ENCODE assay signal across 1 cellular context in the genomic region with DNA sequence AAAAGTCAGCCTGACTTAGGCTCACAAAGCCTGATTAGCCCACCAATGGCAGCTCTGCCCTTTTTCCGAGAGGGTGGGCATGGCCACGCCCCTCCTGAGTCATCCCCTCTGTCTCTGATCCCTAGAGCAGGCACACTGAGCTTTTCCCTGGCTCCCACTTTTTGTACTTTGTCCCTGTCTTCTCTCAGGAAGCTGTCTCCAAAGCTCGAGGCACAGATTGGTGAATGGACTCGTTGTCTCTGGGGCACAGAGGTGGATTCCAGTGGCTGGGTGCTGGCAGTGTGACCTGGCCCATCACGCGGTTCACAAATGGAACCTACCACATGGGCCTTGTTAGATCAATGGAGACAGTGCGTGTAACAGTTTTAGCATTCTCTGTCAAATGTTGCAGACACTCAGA.
TF ChIP-seq lines count a peak whose summit lies in the region.

No MANE protein-coding gene starts in this region.

TF ChIP-seq in HepG2, 621 proteins besides CTCF, POLR2A, EP300 and RAD21 (continued from another document and continues in another):
- TF ChIP-seq REXO4 (CRISPR knock-in tag; IDR thresholded peaks at IDR 0.05; ENCODE audit: borderline replicate concordance) (no peak), ADNP (CRISPR knock-in tag; IDR thresholded peaks at IDR 0.05) (no peak), ZNF292 (CRISPR knock-in tag; IDR thresholded peaks at IDR 0.05; ENCODE audit: borderline replicate concordance, low read depth) (peak; percentile 63; the same call in 1 of the 2 replicates), SOX13 (IDR thresholded peaks at IDR 0.05) (no peak), SOX13 (CRISPR knock-in tag; conservative IDR thresholded peaks at IDR 0.05 in 1 of 2, IDR thresholded peaks at IDR 0.05 in 1 of 2) (peak in 1 of 2 experiments; percentile 44; a peak in 1 of 4 replicates), POGZ (CRISPR knock-in tag; IDR thresholded peaks at IDR 0.05) (peak; percentile 77), GFI1 (CRISPR knock-in tag; IDR thresholded peaks at IDR 0.05; ENCODE audit: borderline replicate concordance) (no peak), SYNCRIP (IDR thresholded peaks at IDR 0.05; ENCODE audit: insufficient read depth, low read depth, low read length) (no peak), GABPB1 (CRISPR knock-in tag; IDR thresholded peaks at IDR 0.05) (peak; percentile 28; the same call in 1 of the 2 replicates), ZNF124 (CRISPR knock-in tag; IDR thresholded peaks at IDR 0.05) (0 out of 2 replicates have a peak, but pooled peaks have one; percentile 36), KDM3A (CRISPR knock-in tag; IDR thresholded peaks at IDR 0.05; ENCODE audit: low read depth) (no peak), ZNF550 (CRISPR knock-in tag; IDR thresholded peaks at IDR 0.05; ENCODE audit: borderline replicate concordance) (no peak), HDAC6 (IDR thresholded peaks at IDR 0.05; ENCODE audit: low read depth, low read length) (no peak), MBD4 (IDR thresholded peaks at IDR 0.05; ENCODE audit: borderline replicate concordance, low read length) (no peak), ZBTB7B (CRISPR knock-in tag; IDR thresholded peaks at IDR 0.05) (0 out of 2 replicates have a peak, but pooled peaks have one; percentile 21), KDM5B (CRISPR knock-in tag; IDR thresholded peaks at IDR 0.05; ENCODE audit: borderline replicate concordance) (no peak), DMTF1 (CRISPR knock-in tag; IDR thresholded peaks at IDR 0.05) (no peak), ZNF180 (CRISPR knock-in tag; IDR thresholded peaks at IDR 0.05; ENCODE audit: borderline replicate concordance, low read depth) (no peak), NCOA5 (CRISPR knock-in tag; IDR thresholded peaks at IDR 0.05) (no peak), YEATS4 (CRISPR knock-in tag; IDR thresholded peaks at IDR 0.05; ENCODE audit: borderline replicate concordance) (no peak), ELF1 (CRISPR knock-in tag; IDR thresholded peaks at IDR 0.05) (peak; percentile 39; the same call in 1 of the 2 replicates), MYC (CRISPR knock-in tag; IDR thresholded peaks at IDR 0.05; ENCODE audit: borderline replicate concordance) (peak; percentile 57; the same call in 1 of the 2 replicates), EHMT2 (IDR thresholded peaks at IDR 0.05; ENCODE audit: borderline replicate concordance, low read depth, low read length) (peak; percentile 76; the same call in 1 of the 2 replicates), MTA3 (CRISPR knock-in tag; IDR thresholded peaks at IDR 0.05) (no peak), NPAS2 (CRISPR knock-in tag; IDR thresholded peaks at IDR 0.05; ENCODE audit: borderline replicate concordance) (no peak), ZBTB14 (CRISPR knock-in tag; IDR thresholded peaks at IDR 0.05) (no peak), GZF1 (CRISPR knock-in tag; IDR thresholded peaks at IDR 0.05) (no peak), KDM2A (CRISPR knock-in tag; IDR thresholded peaks at IDR 0.05; ENCODE audit: borderline replicate concordance, low read depth) (0 out of 2 replicates have a peak, but pooled peaks have one; percentile 25), ZNF264 (CRISPR knock-in tag; IDR thresholded peaks at IDR 0.05) (no peak), TCF7L2 (IDR thresholded peaks at IDR 0.05; ENCODE audit: low read depth, low read length) (no peak), ZNF451 (CRISPR knock-in tag; IDR thresholded peaks at IDR 0.05) (no peak), SNAPC5 (CRISPR knock-in tag; IDR thresholded peaks at IDR 0.05; ENCODE audit: borderline replicate concordance) (no peak), ZNF761 (CRISPR knock-in tag; conservative IDR thresholded peaks at IDR 0.05) (no peak), HNF4G (IDR thresholded peaks at IDR 0.05; ENCODE audit: borderline replicate concordance, low read depth, low read length) (no peak), HNF4G (CRISPR knock-in tag; IDR thresholded peaks at IDR 0.05; ENCODE audit: borderline replicate concordance, low read depth) (0 out of 2 replicates have a peak, but pooled peaks have one; percentile 45), ZNF569 (CRISPR knock-in tag; IDR thresholded peaks at IDR 0.05; ENCODE audit: borderline replicate concordance) (no peak), ZNF607 (CRISPR knock-in tag; IDR thresholded peaks at IDR 0.05; ENCODE audit: borderline replicate concordance) (no peak), ZNF567 (CRISPR knock-in tag; IDR thresholded peaks at IDR 0.05; ENCODE audit: borderline replicate concordance) (no peak), IRF2 (CRISPR knock-in tag; IDR thresholded peaks at IDR 0.05) (0 out of 2 replicates have a peak, but pooled peaks have one; percentile 16), SP4 (CRISPR knock-in tag; IDR thresholded peaks at IDR 0.05) (no peak), RFXAP (CRISPR knock-in tag; IDR thresholded peaks at IDR 0.05; ENCODE audit: borderline replicate concordance) (peak; percentile 88), NCOR1 (IDR thresholded peaks at IDR 0.05; ENCODE audit: borderline replicate concordance, low read length) (no peak), ZNF709 (CRISPR knock-in tag; IDR thresholded peaks at IDR 0.05) (no peak), KDM5A (IDR thresholded peaks at IDR 0.05; ENCODE audit: borderline replicate concordance, low read length) (no peak), MED8 (CRISPR knock-in tag; IDR thresholded peaks at IDR 0.05; ENCODE audit: insufficient replicate concordance) (no peak), PPARG (CRISPR knock-in tag; conservative IDR thresholded peaks at IDR 0.05) (no peak), XRCC5 (optimal IDR thresholded peaks at IDR 0.05; ENCODE audit: low read length) (peak; percentile 74), ZNF138 (CRISPR knock-in tag; IDR thresholded peaks at IDR 0.05; ENCODE audit: low read depth) (no peak), PCBP2 (optimal IDR thresholded peaks at IDR 0.05; ENCODE audit: low read depth, low read length, poor library complexity, severe bottlenecking) (no peak), RXRA (CRISPR knock-in tag; IDR thresholded peaks at IDR 0.05) (peak; percentile 43; the same call in 1 of the 2 replicates), HOXA3 (CRISPR knock-in tag; IDR thresholded peaks at IDR 0.05) (0 out of 2 replicates have a peak, but pooled peaks have one; percentile 47)
- TF ChIP-seq, protein P1, sequence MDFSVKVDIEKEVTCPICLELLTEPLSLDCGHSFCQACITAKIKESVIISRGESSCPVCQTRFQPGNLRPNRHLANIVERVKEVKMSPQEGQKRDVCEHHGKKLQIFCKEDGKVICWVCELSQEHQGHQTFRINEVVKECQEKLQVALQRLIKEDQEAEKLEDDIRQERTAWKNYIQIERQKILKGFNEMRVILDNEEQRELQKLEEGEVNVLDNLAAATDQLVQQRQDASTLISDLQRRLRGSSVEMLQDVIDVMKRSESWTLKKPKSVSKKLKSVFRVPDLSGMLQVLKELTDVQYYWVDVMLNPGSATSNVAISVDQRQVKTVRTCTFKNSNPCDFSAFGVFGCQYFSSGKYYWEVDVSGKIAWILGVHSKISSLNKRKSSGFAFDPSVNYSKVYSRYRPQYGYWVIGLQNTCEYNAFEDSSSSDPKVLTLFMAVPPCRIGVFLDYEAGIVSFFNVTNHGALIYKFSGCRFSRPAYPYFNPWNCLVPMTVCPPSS (IDR thresholded peaks at IDR 0.05) = no peak
- TF ChIP-seq, protein P2, sequence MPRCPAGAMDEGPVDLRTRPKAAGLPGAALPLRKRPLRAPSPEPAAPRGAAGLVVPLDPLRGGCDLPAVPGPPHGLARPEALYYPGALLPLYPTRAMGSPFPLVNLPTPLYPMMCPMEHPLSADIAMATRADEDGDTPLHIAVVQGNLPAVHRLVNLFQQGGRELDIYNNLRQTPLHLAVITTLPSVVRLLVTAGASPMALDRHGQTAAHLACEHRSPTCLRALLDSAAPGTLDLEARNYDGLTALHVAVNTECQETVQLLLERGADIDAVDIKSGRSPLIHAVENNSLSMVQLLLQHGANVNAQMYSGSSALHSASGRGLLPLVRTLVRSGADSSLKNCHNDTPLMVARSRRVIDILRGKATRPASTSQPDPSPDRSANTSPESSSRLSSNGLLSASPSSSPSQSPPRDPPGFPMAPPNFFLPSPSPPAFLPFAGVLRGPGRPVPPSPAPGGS (CRISPR knock-in tag; IDR thresholded peaks at IDR 0.05) = no peak
- TF ChIP-seq, protein P3, sequence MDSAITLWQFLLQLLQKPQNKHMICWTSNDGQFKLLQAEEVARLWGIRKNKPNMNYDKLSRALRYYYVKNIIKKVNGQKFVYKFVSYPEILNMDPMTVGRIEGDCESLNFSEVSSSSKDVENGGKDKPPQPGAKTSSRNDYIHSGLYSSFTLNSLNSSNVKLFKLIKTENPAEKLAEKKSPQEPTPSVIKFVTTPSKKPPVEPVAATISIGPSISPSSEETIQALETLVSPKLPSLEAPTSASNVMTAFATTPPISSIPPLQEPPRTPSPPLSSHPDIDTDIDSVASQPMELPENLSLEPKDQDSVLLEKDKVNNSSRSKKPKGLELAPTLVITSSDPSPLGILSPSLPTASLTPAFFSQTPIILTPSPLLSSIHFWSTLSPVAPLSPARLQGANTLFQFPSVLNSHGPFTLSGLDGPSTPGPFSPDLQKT (CRISPR knock-in tag; IDR thresholded peaks at IDR 0.05; ENCODE audit: borderline replicate concordance) = no peak
- TF ChIP-seq, protein P4, sequence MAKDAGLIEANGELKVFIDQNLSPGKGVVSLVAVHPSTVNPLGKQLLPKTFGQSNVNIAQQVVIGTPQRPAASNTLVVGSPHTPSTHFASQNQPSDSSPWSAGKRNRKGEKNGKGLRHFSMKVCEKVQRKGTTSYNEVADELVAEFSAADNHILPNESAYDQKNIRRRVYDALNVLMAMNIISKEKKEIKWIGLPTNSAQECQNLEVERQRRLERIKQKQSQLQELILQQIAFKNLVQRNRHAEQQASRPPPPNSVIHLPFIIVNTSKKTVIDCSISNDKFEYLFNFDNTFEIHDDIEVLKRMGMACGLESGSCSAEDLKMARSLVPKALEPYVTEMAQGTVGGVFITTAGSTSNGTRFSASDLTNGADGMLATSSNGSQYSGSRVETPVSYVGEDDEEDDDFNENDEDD (CRISPR knock-in tag; IDR thresholded peaks at IDR 0.05; ENCODE audit: borderline replicate concordance) = peak; percentile 55; the same call in 1 of the 2 replicates
- TF ChIP-seq, protein P5, sequence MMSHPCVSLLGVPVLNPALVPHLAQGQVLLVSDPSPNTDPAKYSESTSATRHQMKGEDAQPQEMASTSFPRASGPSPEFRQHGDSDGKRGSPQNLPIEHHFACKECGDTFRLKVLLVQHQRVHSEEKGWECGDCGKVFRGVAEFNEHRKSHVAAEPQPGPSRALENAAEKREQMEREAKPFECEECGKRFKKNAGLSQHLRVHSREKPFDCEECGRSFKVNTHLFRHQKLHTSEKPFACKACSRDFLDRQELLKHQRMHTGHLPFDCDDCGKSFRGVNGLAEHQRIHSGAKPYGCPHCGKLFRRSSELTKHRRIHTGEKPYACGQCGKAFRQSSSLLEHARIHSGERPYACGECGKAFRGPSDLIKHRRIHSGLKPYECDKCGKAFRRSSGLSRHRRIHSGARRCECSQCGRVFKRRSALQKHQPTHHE (CRISPR knock-in tag; IDR thresholded peaks at IDR 0.05; ENCODE audit: borderline replicate concordance) = no peak
- TF ChIP-seq, protein P6, sequence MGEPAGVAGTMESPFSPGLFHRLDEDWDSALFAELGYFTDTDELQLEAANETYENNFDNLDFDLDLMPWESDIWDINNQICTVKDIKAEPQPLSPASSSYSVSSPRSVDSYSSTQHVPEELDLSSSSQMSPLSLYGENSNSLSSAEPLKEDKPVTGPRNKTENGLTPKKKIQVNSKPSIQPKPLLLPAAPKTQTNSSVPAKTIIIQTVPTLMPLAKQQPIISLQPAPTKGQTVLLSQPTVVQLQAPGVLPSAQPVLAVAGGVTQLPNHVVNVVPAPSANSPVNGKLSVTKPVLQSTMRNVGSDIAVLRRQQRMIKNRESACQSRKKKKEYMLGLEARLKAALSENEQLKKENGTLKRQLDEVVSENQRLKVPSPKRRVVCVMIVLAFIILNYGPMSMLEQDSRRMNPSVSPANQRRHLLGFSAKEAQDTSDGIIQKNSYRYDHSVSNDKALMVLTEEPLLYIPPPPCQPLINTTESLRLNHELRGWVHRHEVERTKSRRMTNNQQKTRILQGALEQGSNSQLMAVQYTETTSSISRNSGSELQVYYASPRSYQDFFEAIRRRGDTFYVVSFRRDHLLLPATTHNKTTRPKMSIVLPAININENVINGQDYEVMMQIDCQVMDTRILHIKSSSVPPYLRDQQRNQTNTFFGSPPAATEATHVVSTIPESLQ (CRISPR knock-in tag; conservative IDR thresholded peaks at IDR 0.05) = no peak
- TF ChIP-seq, protein P7, sequence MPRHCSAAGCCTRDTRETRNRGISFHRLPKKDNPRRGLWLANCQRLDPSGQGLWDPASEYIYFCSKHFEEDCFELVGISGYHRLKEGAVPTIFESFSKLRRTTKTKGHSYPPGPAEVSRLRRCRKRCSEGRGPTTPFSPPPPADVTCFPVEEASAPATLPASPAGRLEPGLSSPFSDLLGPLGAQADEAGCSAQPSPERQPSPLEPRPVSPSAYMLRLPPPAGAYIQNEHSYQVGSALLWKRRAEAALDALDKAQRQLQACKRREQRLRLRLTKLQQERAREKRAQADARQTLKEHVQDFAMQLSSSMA (CRISPR knock-in tag; IDR thresholded peaks at IDR 0.05) = no peak
